Comparison of ENCODE assay signal across 8 cellular contexts in genomic region chr5:43556607-43556856, GRCh38. TPM values are rescaled to one million over a fixed set of nuclear protein-coding genes. Genes with fewer than 3 reads are reported as not detected.
DNase-seq lines count a peak whose midpoint lies in the region; ATAC-seq and TF ChIP-seq lines count a peak whose summit lies in the region.
"Not testable (repeated sequence)": the region's sequence is repeated elsewhere in the genome, so short reads cannot be mapped to it uniquely, and the experiment has no call there.

No MANE protein-coding gene starts in this region.

- H3K27ac ChIP-seq in SK-N-SH (ENCODE audit: low read depth in 2 of 2, low read length in 1 of 2), result peak overlapping the region; percentile 86 to 95
- peak overlapping the region; percentile 95 to 97 for H3K27ac ChIP-seq in breast epithelium
- H3K27ac ChIP-seq in thoracic aorta, result peak overlapping the region; percentile 91 to 92

- not testable (repeated sequence) for TF ChIP-seq POLR2A in breast epithelium (IDR thresholded peaks at IDR 0.05)

- TF ChIP-seq EP300 in SK-N-SH (IDR thresholded peaks at IDR 0.05; ENCODE audit: borderline replicate concordance in 1 of 2, low read depth in 1 of 2, low read length in 1 of 2), result not testable (repeated sequence)

- CTCF ChIA-PET in SK-N-SH (lab: Yijun Ruan, JAX), result interaction anchor here (1.0 to 2.7 kb wide), 4 partner anchors 20 to 74 kb away, joined by 4 to 7 read pairs (median 6); partner anchors contain the start of genes C5orf34 and NNT

- H3K4me3 ChIP-seq in GM08714 (ENCODE audit: low read length) (peak overlapping the region; percentile 98), SK-N-SH (ENCODE audit: low read depth in 2 of 2, low read length in 1 of 2) (peak overlapping the region; percentile 90 to 92), breast epithelium (peak overlapping the region; percentile 76 to 95 (median 83)), thoracic aorta (peak overlapping the region; percentile 95)

- H3K36me3 ChIP-seq in SK-N-SH (replicated peaks in 1 of 2; ENCODE audit: control insufficient read depth in 1 of 2, insufficient read depth in 2 of 2, low read length in 1 of 2), result peaks cover 41% of the 10 kb centered on the region in 2 experiments
- not testable (repeated sequence) for H3K36me3 ChIP-seq in breast epithelium, thoracic aorta

- ATAC-seq in GM21723 (IDR thresholded peaks at IDR 0.05; ENCODE audit: unreplicated experiment) (peak; percentile 91), HG03280 (IDR thresholded peaks at IDR 0.05; ENCODE audit: unreplicated experiment) (peak; percentile 93), left ventricle myocardium superior (peak; percentile 94)
- not testable (repeated sequence) for ATAC-seq in thoracic aorta (ENCODE audit: insufficient number of reproducible peaks, low FRiP score, low read depth)

- TF ChIP-seq CTCF in SK-N-SH (IDR thresholded peaks at IDR 0.05); breast epithelium (IDR thresholded peaks at IDR 0.05); nephron progenitor cell (IDR thresholded peaks at IDR 0.05); thoracic aorta (IDR thresholded peaks at IDR 0.05): not testable (repeated sequence)

- intact Hi-C loops in breast epithelium (cut with DNase I; ENCODE audit: low total_unique reads); left ventricle myocardium superior (cut with micrococcal nuclease): not testable (repeated sequence)

- H3K4me3 Mint-ChIP-seq in nephron progenitor cell, result peak overlapping the region; percentile 88

- not testable (repeated sequence) for H3K9me2 ChIP-seq in SK-N-SH

- DNase-seq in SK-N-SH; breast epithelium (ENCODE audit: low spot score in 2 of 2); left ventricle myocardium superior; nephron progenitor cell: not testable (repeated sequence)
- peak; percentile 29 for DNase-seq in thoracic aorta (ENCODE audit: low spot score)

- H3F3A ChIP-seq in SK-N-SH (replicated peaks; ENCODE audit: insufficient read depth), result not testable (repeated sequence)

- no CpG with 5 or more reads among the region's 30 CpGs for WGBS in SK-N-SH (ENCODE audit: low lambda C conversion rate)

- TF ChIP-seq RAD21 in SK-N-SH (IDR thresholded peaks at IDR 0.05; ENCODE audit: low read length), result not testable (repeated sequence)

- H3K27ac Mint-ChIP-seq in nephron progenitor cell, result not testable (repeated sequence)

- peaks cover 35% of the 10 kb centered on the region for H4K20me1 ChIP-seq in SK-N-SH (ENCODE audit: insufficient read depth)

- H3K79me2 ChIP-seq in SK-N-SH (ENCODE audit: insufficient read depth), result peaks cover 49% of the 10 kb centered on the region

- H3K27me3 Mint-ChIP-seq in nephron progenitor cell (ENCODE audit: low read depth, poor library complexity), result not testable (repeated sequence)

- peak overlapping the region; percentile 85 for H3K4me2 ChIP-seq in SK-N-SH

- not testable (repeated sequence) for H3K36me3 Mint-ChIP-seq in nephron progenitor cell (ENCODE audit: low read depth)

- not testable (repeated sequence) for H3K9me3 ChIP-seq in SK-N-SH, breast epithelium, thoracic aorta

- H3K27me3 ChIP-seq in SK-N-SH (ENCODE audit: insufficient read depth); breast epithelium; thoracic aorta (replicated peaks; ENCODE audit: insufficient read depth): not testable (repeated sequence)

- H3K9ac ChIP-seq in SK-N-SH, result peak overlapping the region; percentile 98

- not testable (repeated sequence) for H3K9me3 Mint-ChIP-seq in nephron progenitor cell

- H3K4me1 Mint-ChIP-seq in nephron progenitor cell, result not testable (repeated sequence)

- H2AFZ ChIP-seq in SK-N-SH (ENCODE audit: low read depth), result peak overlapping the region; percentile 62; the same call in 1 of the 2 replicates

- POLR2A ChIA-PET in SK-N-SH (lab: Yijun Ruan, JAX), result interaction anchor here (0.7 to 1.9 kb wide), 3 partner anchors 33 to 73 kb away, joined by 3 to 12 read pairs (median 3); partner anchors contain the start of gene TMEM267

- H3K4me1 ChIP-seq in SK-N-SH (ENCODE audit: control insufficient read depth in 1 of 2, insufficient read depth in 2 of 2, low read depth in 1 of 2, low read length in 1 of 2) (peaks cover 19 to 28% of the 10 kb centered on the region in 2 experiments; a peak in 3 of 4 replicates), thoracic aorta (ENCODE audit: control insufficient read depth in 1 of 2, low read depth in 2 of 2) (peaks cover 21 to 48% of the 10 kb centered on the region in 2 donors)
- H3K4me1 ChIP-seq in breast epithelium, result not testable (repeated sequence)

RNA-seq across cellular contexts. Expression of gene PAIP1, which starts 0.3 kb away (rescaled TPM):
- polyA plus RNA-seq in SK-N-SH (2012; rRNA removed), result 70.0 and 98.5 TPM in 2 replicates
- 103 and 105 TPM in 2 replicates for polyA plus RNA-seq in SK-N-SH (2012; cell fraction: cytosol; rRNA removed)
- 16.1 and 39.0 TPM in 2 replicates for polyA plus RNA-seq in SK-N-SH (2012; cell fraction: nucleus; rRNA removed)
- total RNA-seq in breast epithelium (100 to 1,000 TPM in 1 of 3 donors, 10 to 100 TPM in 2; 70.5 to 104 (median 94.1) TPM), left ventricle myocardium superior (124 TPM), thoracic aorta (10 to 100 TPM; 74.1 to 81.6 TPM)

RNA-seq across cellular contexts. Expression of gene C5orf34, which starts 41.6 kb away (rescaled TPM):
- 2.9 and 3.5 TPM in 2 replicates for polyA plus RNA-seq in SK-N-SH (2012; rRNA removed)
- polyA plus RNA-seq in SK-N-SH (2012; cell fraction: cytosol; rRNA removed), result 2.8 and 2.9 TPM in 2 replicates
- 3.1 and 6.3 TPM in 2 replicates for polyA plus RNA-seq in SK-N-SH (2012; cell fraction: nucleus; rRNA removed)
- 10 to 100 TPM in 1 of 3 donors, 1 to 10 TPM in 2; 1.8 to 12.9 (median 3.3) TPM for total RNA-seq in breast epithelium
- total RNA-seq in left ventricle myocardium superior, result 1.0 TPM
- total RNA-seq in thoracic aorta, result 1 to 10 TPM in 1 of 2 donors, under 1 TPM in 1; 0.85 to 3.0 TPM

RNA-seq across cellular contexts. Expression of gene NNT, which starts 46.4 kb away (rescaled TPM):
- 21.9 and 29.0 TPM in 2 replicates for polyA plus RNA-seq in SK-N-SH (2012; rRNA removed)
- 22.5 and 23.0 TPM in 2 replicates for polyA plus RNA-seq in SK-N-SH (2012; cell fraction: cytosol; rRNA removed)
- polyA plus RNA-seq in SK-N-SH (2012; cell fraction: nucleus; rRNA removed), result 23.1 and 37.0 TPM in 2 replicates
- total RNA-seq in breast epithelium, result 100 to 1,000 TPM in 1 of 3 donors, 10 to 100 TPM in 2; 30.2 to 137 (median 39.2) TPM
- 554 TPM for total RNA-seq in left ventricle myocardium superior
- total RNA-seq in thoracic aorta, result 10 to 100 TPM; 27.9 to 28.9 TPM
